Comparison of ENCODE assay signal across 22 cellular contexts in the genomic region with DNA sequence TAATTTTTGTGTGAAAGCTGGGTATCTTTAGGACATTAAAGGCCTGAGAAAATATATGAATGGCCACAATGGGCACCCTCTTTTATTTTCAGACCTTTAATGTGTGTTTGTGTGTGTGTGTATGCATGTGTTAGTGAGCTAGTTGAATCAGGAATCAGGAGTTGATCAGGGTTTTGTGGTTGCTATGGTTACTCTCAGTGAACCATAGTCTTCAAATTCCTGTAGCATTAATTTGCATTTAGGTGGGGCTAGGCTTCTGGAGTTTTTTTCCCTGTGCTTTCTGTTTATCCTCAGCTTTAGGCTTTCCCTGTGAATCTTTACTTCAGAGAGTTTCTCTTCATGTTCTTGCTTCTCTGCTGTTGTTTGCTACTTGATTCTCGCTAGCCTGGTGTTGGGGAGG.
A peak's percentile ranks its signal among the peaks of the same experiment; 100 is the strongest.
DNase-seq lines count a peak whose midpoint lies in the region; ATAC-seq and TF ChIP-seq lines count a peak whose summit lies in the region.
"Had no signal": no experiment of that assay in that cellular context is flagged by ENCODE, and none has a peak within 500 bp of the region (broad histone marks: within the 10 kb centered on the region; RNA-seq: fewer than 3 reads in every experiment).

No MANE protein-coding gene starts in this region.

- H3K4me1 ChIP-seq in NT2/D1 (ENCODE audit: insufficient read depth, insufficient read length) (no peaks in the 10 kb centered on the region), esophagus (ENCODE audit: control insufficient read depth in 2 of 2, insufficient read depth in 2 of 2, low read length in 1 of 2) (no peaks in the 10 kb centered on the region), neural progenitor cell (peaks cover 5% of the 10 kb centered on the region)
- H3K4me1 ChIP-seq: psoas muscle, transverse colon had no signal

- peak overlapping the region; percentile 6 to 84 for H3K27ac ChIP-seq in esophagus (ENCODE audit: low read depth in 2 of 2, low read length in 1 of 2)
- no peak overlapping the region for H3K27ac ChIP-seq in neural progenitor cell
- H3K27ac ChIP-seq: psoas muscle, transverse colon had no signal

- WGBS in esophagus, 2 donors = 47 to 63% methylated on average over 1 of the region's 1 CpG

- H4K20me1 ChIP-seq in neural progenitor cell (ENCODE audit: low read depth) = no peaks in the 10 kb centered on the region

- H3K4me3 Mint-ChIP-seq in neural progenitor cell = no peak overlapping the region
- no peak overlapping the region for H3K4me3 Mint-ChIP-seq in activated T-helper 2 cell treated with anti-CD3 and anti-CD28 coated beads, Interferon-gamma antibody, Interleukin-2, Interleukin-4, amounts not matched to agents 10 μg/mL and 5 μg/mL and 100 μg/mL, durations not matched to agents 14 hours and 24 hours and 36 hours (ENCODE audit: low read depth)
- H3K4me3 Mint-ChIP-seq: activated CD4-positive, alpha-beta memory T cell treated with anti-CD3 and anti-CD28 coated beads, Interleukin-2, amount 10 ng/mL, durations not matched to agents 7 days and 5 days; CD8-positive, alpha-beta T cell; stimulated activated naive CD8-positive, alpha-beta T cell treated with anti-CD3 and anti-CD28 coated beads, Interleukin-15, amount 100 ng/mL, for 72 hours had no signal

- TF ChIP-seq CTCF in neural progenitor cell (IDR thresholded peaks at IDR 0.05) = no peak

- H3K4me1 Mint-ChIP-seq in neural progenitor cell = peaks cover 12% of the 10 kb centered on the region
- H3K4me1 Mint-ChIP-seq in activated T-helper 2 cell treated with anti-CD3 and anti-CD28 coated beads, Interferon-gamma antibody, Interleukin-2, Interleukin-4, amounts not matched to agents 10 μg/mL and 5 μg/mL and 100 μg/mL, durations not matched to agents 14 hours and 24 hours and 36 hours (ENCODE audit: low read depth) = no peaks in the 10 kb centered on the region
- H3K4me1 Mint-ChIP-seq: activated CD4-positive, alpha-beta memory T cell treated with anti-CD3 and anti-CD28 coated beads, Interleukin-2, amount 10 ng/mL, durations not matched to agents 7 days and 5 days; stimulated activated naive CD8-positive, alpha-beta T cell treated with anti-CD3 and anti-CD28 coated beads, Interleukin-15, amount 100 ng/mL, for 72 hours had no signal

- H3K27me3 ChIP-seq in H7 (ENCODE audit: control insufficient read depth, insufficient read depth, low read length) (no peaks in the 10 kb centered on the region), NT2/D1 (ENCODE audit: insufficient read depth, insufficient read length) (no peaks in the 10 kb centered on the region), esophagus (ENCODE audit: control insufficient read depth in 1 of 2, insufficient read depth in 2 of 2, low read length in 2 of 2) (no peaks in the 10 kb centered on the region), neural progenitor cell (no peaks in the 10 kb centered on the region)
- H3K27me3 ChIP-seq: transverse colon had no signal

- peak overlapping the region; percentile 82 for H2AFZ ChIP-seq in neural progenitor cell (replicated peaks)

- H3K4me2 ChIP-seq in neural progenitor cell = no peak overlapping the region
- H3K4me2 ChIP-seq: smooth muscle cell had no signal

- H3K36me3 ChIP-seq in H7 (replicated peaks; ENCODE audit: control insufficient read depth, insufficient read depth, low read length) (no peaks in the 10 kb centered on the region), NT2/D1 (ENCODE audit: insufficient read depth, insufficient read length, low read length) (no peaks in the 10 kb centered on the region), esophagus (ENCODE audit: control insufficient read depth in 2 of 2, insufficient read depth in 2 of 2, low read length in 1 of 2) (no peaks in the 10 kb centered on the region), neural progenitor cell (no peaks in the 10 kb centered on the region)
- H3K36me3 ChIP-seq: transverse colon had no signal

- no peaks in the 10 kb centered on the region for H3K36me3 Mint-ChIP-seq in neural progenitor cell
- no peaks in the 10 kb centered on the region for H3K36me3 Mint-ChIP-seq in activated T-helper 2 cell treated with anti-CD3 and anti-CD28 coated beads, Interferon-gamma antibody, Interleukin-2, Interleukin-4, amounts not matched to agents 10 μg/mL and 5 μg/mL and 100 μg/mL, durations not matched to agents 14 hours and 24 hours and 36 hours (ENCODE audit: low read depth)
- H3K36me3 Mint-ChIP-seq: CD8-positive, alpha-beta T cell had no signal

- H3K4me3 ChIP-seq in H7 (ENCODE audit: insufficient read depth, low read depth, low read length) = no peak overlapping the region
- no peak overlapping the region for H3K4me3 ChIP-seq in NT2/D1 (ENCODE audit: insufficient read length, low read depth)
- H3K4me3 ChIP-seq in esophagus (ENCODE audit: low read depth in 1 of 2, low read length in 2 of 2) = no peak overlapping the region
- H3K4me3 ChIP-seq in neural progenitor cell = no peak overlapping the region
- H3K4me3 ChIP-seq: mucosa of descending colon, psoas muscle, smooth muscle cell, transverse colon had no signal

- peaks cover 10% of the 10 kb centered on the region for H3K9me3 Mint-ChIP-seq in neural progenitor cell
- H3K9me3 Mint-ChIP-seq in activated T-helper 2 cell treated with anti-CD3 and anti-CD28 coated beads, Interferon-gamma antibody, Interleukin-2, Interleukin-4, amounts not matched to agents 10 μg/mL and 5 μg/mL and 100 μg/mL, durations not matched to agents 14 hours and 24 hours and 36 hours = peaks cover 4% of the 10 kb centered on the region
- H3K9me3 Mint-ChIP-seq: activated CD4-positive, alpha-beta memory T cell treated with anti-CD3 and anti-CD28 coated beads, Interleukin-2, amount 10 ng/mL, durations not matched to agents 7 days and 5 days; CD8-positive, alpha-beta T cell; stimulated activated naive CD8-positive, alpha-beta T cell treated with anti-CD3 and anti-CD28 coated beads, Interleukin-15, amount 100 ng/mL, for 72 hours had no signal

- no peaks in the 10 kb centered on the region for H3K9me3 ChIP-seq in NT2/D1 (ENCODE audit: insufficient read depth, low read length)
- H3K9me3 ChIP-seq in esophagus (ENCODE audit: control insufficient read depth in 2 of 2, insufficient read depth in 1 of 2, low read depth in 1 of 2, low read length in 1 of 2) = no peaks in the 10 kb centered on the region
- no peaks in the 10 kb centered on the region for H3K9me3 ChIP-seq in neural progenitor cell (ENCODE audit: low read depth)
- H3K9me3 ChIP-seq: mucosa of descending colon, psoas muscle, transverse colon had no signal

- H3K27me3 Mint-ChIP-seq in neural progenitor cell (ENCODE audit: insufficient read depth, low read depth) = peaks cover 3% of the 10 kb centered on the region
- H3K27me3 Mint-ChIP-seq in activated T-helper 2 cell treated with anti-CD3 and anti-CD28 coated beads, Interferon-gamma antibody, Interleukin-2, Interleukin-4, amounts not matched to agents 10 μg/mL and 5 μg/mL and 100 μg/mL, durations not matched to agents 14 hours and 24 hours and 36 hours (ENCODE audit: low read depth) = no peaks in the 10 kb centered on the region

- intact Hi-C loops in activated T-helper 2 cell treated with anti-CD3 and anti-CD28 coated beads, Interferon-gamma antibody, Interleukin-2, Interleukin-4, amounts not matched to agents 10 μg/mL and 5 μg/mL and 100 μg/mL, durations not matched to agents 14 hours and 24 hours and 36 hours (cut with micrococcal nuclease) = no loop called here

- no peaks in the 10 kb centered on the region for H3K79me2 ChIP-seq in neural progenitor cell (ENCODE audit: low read depth)

- H3F3A ChIP-seq in neural progenitor cell (ENCODE audit: low read depth) = no peaks in the 10 kb centered on the region

- peak overlapping the region; percentile 72 for H3K27ac Mint-ChIP-seq in neural progenitor cell
- no peak overlapping the region for H3K27ac Mint-ChIP-seq in activated T-helper 2 cell treated with anti-CD3 and anti-CD28 coated beads, Interferon-gamma antibody, Interleukin-2, Interleukin-4, amounts not matched to agents 10 μg/mL and 5 μg/mL and 100 μg/mL, durations not matched to agents 14 hours and 24 hours and 36 hours
- H3K27ac Mint-ChIP-seq: activated CD4-positive, alpha-beta memory T cell treated with anti-CD3 and anti-CD28 coated beads, Interleukin-2, amount 10 ng/mL, durations not matched to agents 7 days and 5 days; CD8-positive, alpha-beta T cell; stimulated activated naive CD8-positive, alpha-beta T cell treated with anti-CD3 and anti-CD28 coated beads, Interleukin-15, amount 100 ng/mL, for 72 hours had no signal

- peak; percentile 23 for DNase-seq in H7
- peak; percentile 25 for DNase-seq in NT2/D1 (ENCODE audit: low read depth, low spot score)
- DNase-seq in neural progenitor cell (ENCODE audit: low spot score) = peak; percentile 35
- DNase-seq in activated T-helper 2 cell treated with anti-CD3 and anti-CD28 coated beads, Interferon-gamma antibody, Interleukin-2, Interleukin-4, amounts not matched to agents 10 μg/mL and 5 μg/mL and 100 μg/mL, durations not matched to agents 14 hours and 24 hours and 36 hours (ENCODE audit: low spot score) = no peak
- DNase-seq: activated CD4-positive, alpha-beta memory T cell treated with anti-CD3 and anti-CD28 coated beads, Interleukin-2, amount 10 ng/mL, durations not matched to agents 7 days and 5 days; activated naive CD4-positive, alpha-beta T cell treated with Interleukin-2 at 50 U/mL for 16 hours; activated T-cell treated with anti-CD3 and anti-CD28 coated beads, Interleukin-2, amount 50 U/mL, for 1 hour; aorta; CD8-positive, alpha-beta T cell; KG1; left ventricle myocardium superior; mucosa of descending colon; NCI-H1930; NK-92 treated with Interleukin-12 subunit alpha and Interleukin-12 subunit beta, amount 100 ng/mL, for 24 hours; psoas muscle; stimulated activated CD4-positive, alpha-beta T cell treated with anti-CD3 and anti-CD28 coated beads, Interleukin-4, amount 100 ng/mL, for 4 hours; stimulated activated naive CD8-positive, alpha-beta T cell treated with anti-CD3 and anti-CD28 coated beads, Interleukin-15, amount 100 ng/mL, for 72 hours; transverse colon had no signal

- no peak overlapping the region for H3K9ac ChIP-seq in NT2/D1 (ENCODE audit: insufficient read length, low read depth)
- no peak overlapping the region for H3K9ac ChIP-seq in neural progenitor cell

- no peak for ATAC-seq in GM21723 (IDR thresholded peaks at IDR 0.05; ENCODE audit: unreplicated experiment)
- ATAC-seq in GM19035 (IDR thresholded peaks at IDR 0.05; ENCODE audit: unreplicated experiment) = no peak
- ATAC-seq: CD8-positive, alpha-beta T cell; left ventricle myocardium superior; mucosa of descending colon; psoas muscle; stimulated activated naive CD8-positive, alpha-beta T cell treated with anti-CD3 and anti-CD28 coated beads, Interleukin-15, amount 100 ng/mL, for 72 hours had no signal
